Comparison of ENCODE assay signal across 1 cellular context in genomic region chr12:6442799-6443198, GRCh38.
TF ChIP-seq lines count a peak whose summit lies in the region.

No MANE protein-coding gene starts in this region.

TF ChIP-seq in H1, 55 proteins besides CTCF, POLR2A, EP300 and RAD21:
- TF ChIP-seq TBP (IDR thresholded peaks at IDR 0.05; ENCODE audit: low read depth, low read length) (no peak), SAP30 (IDR thresholded peaks at IDR 0.05; ENCODE audit: insufficient read depth, insufficient replicate concordance, low read length) (no peak), EZH2 (IDR thresholded peaks at IDR 0.05; ENCODE audit: low read depth, low read length, severe bottlenecking) (no peak), SRF (IDR thresholded peaks at IDR 0.05; ENCODE audit: low read depth, low read length) (no peak), SP2 (IDR thresholded peaks at IDR 0.05; ENCODE audit: low read length) (no peak), HDAC6 (IDR thresholded peaks at IDR 0.05; ENCODE audit: low read depth, low read length) (no peak), RNF2 (IDR thresholded peaks at IDR 0.05; ENCODE audit: borderline replicate concordance, low read depth, low read length, missing control alignments, poor library complexity, severe bottlenecking) (no peak), TAF7 (optimal IDR thresholded peaks at IDR 0.05; ENCODE audit: borderline replicate concordance, low read depth, low read length) (no peak), KDM1A (IDR thresholded peaks at IDR 0.05; ENCODE audit: borderline replicate concordance, low read length) (no peak)
